Comparison of ENCODE assay signal across 5 cellular contexts in genomic region chr1:9866836-9867235, GRCh38.
"Had no signal": no experiment of that assay in that cellular context is flagged by ENCODE, and none has a peak within 500 bp of the region (broad histone marks: within the 10 kb centered on the region; RNA-seq: fewer than 3 reads in every experiment).

No MANE protein-coding gene starts in this region.

- H3K4me2 ChIP-seq: hepatocyte had no signal

- H3K9ac ChIP-seq: parathyroid adenoma had no signal

- FAIRE-seq: kidney had no signal

- H3K9me3 ChIP-seq: thyroid gland had no signal

- H3K79me2 ChIP-seq: hepatocyte had no signal

- H3K4me3 ChIP-seq: hepatocyte, thyroid gland had no signal

- H3K27me3 ChIP-seq: hepatocyte, thyroid gland had no signal

- H2AFZ ChIP-seq: hepatocyte, parathyroid adenoma had no signal

- H3K4me1 ChIP-seq: parathyroid adenoma, thyroid gland had no signal

- H3K27ac ChIP-seq: epithelial cell of prostate, hepatocyte, parathyroid adenoma, thyroid gland had no signal
